Comparison of ENCODE assay signal across 9 cellular contexts in genomic region chr17:36089888-36090836, GRCh38. TPM values are rescaled to one million over a fixed set of nuclear protein-coding genes. Genes with fewer than 3 reads are reported as not detected.
DNase-seq lines count a peak whose midpoint lies in the region; ATAC-seq, FAIRE-seq and TF ChIP-seq lines count a peak whose summit lies in the region.
"Had no signal": no experiment of that assay in that cellular context is flagged by ENCODE, and none has a peak within 500 bp of the region (broad histone marks: within the 10 kb centered on the region; RNA-seq: fewer than 3 reads in every experiment).

Gene CCL3, minus strand, starts transcription at chr17:36090143. Its CDS starts 85 bp downstream, at chr17:36090058.

- peak; percentile 32 for DNase-seq in GM12892 (ENCODE audit: insufficient read length)
- peak; percentile 64 for DNase-seq in activated naive CD8-positive, alpha-beta T cell treated with anti-CD3 and anti-CD28 coated beads for 36 hours
- DNase-seq in stimulated activated CD4-positive, alpha-beta T cell treated with anti-CD3 and anti-CD28 coated beads, Interleukin-4, amount 100 ng/mL, for 48 hours (ENCODE audit: low read depth in 2 of 2), result peak; percentile 22 to 50
- DNase-seq in ecto neural progenitor cell (ENCODE audit: low spot score), result no peak
- DNase-seq in dermis blood vessel endothelial cell, result no peak
- DNase-seq in NCI-H1417 treated with DMSO at 0.1 percent for 48 hours (lab: John Stamatoyannopoulos, UW), result no peak

- H3K27me3 Mint-ChIP-seq in activated naive CD8-positive, alpha-beta T cell treated with anti-CD3 and anti-CD28 coated beads for 36 hours, result peaks cover 15% of the 10 kb centered on the region

- peak; percentile 74 for ATAC-seq in GM21423 (IDR thresholded peaks at IDR 0.05; ENCODE audit: unreplicated experiment)
- ATAC-seq in HG03558 (IDR thresholded peaks at IDR 0.05; ENCODE audit: extremely low read depth, unreplicated experiment), result peak; percentile 66

- no peak for FAIRE-seq in GM12892 (lab: Jason Lieb, UNC)
- FAIRE-seq: endothelial cell of umbilical vein had no signal

- peaks cover 11% of the 10 kb centered on the region for H3K36me3 Mint-ChIP-seq in activated naive CD8-positive, alpha-beta T cell treated with anti-CD3 and anti-CD28 coated beads for 36 hours

- peaks cover 3% of the 10 kb centered on the region for H3K9me3 Mint-ChIP-seq in activated naive CD8-positive, alpha-beta T cell treated with anti-CD3 and anti-CD28 coated beads for 36 hours

- peak within 1 kb of the TSS; percentile 92 for H3K27ac Mint-ChIP-seq in activated naive CD8-positive, alpha-beta T cell treated with anti-CD3 and anti-CD28 coated beads for 36 hours

- peak; percentile 98 for TF ChIP-seq POLR2A in GM12892 (IDR thresholded peaks at IDR 0.05; ENCODE audit: low read depth, low read length)

- H3K4me3 Mint-ChIP-seq in activated naive CD8-positive, alpha-beta T cell treated with anti-CD3 and anti-CD28 coated beads for 36 hours, result peak within 1 kb of the TSS; percentile 58

- peaks cover 65% of the 10 kb centered on the region for H3K4me1 Mint-ChIP-seq in activated naive CD8-positive, alpha-beta T cell treated with anti-CD3 and anti-CD28 coated beads for 36 hours

RNA-seq across cellular contexts. Expression of gene CCL3, which starts in this region (rescaled TPM):
- polyA plus RNA-seq in GM12892 (2012; ENCODE audit: missing spikeins), result 413 TPM
- total RNA-seq in activated naive CD8-positive, alpha-beta T cell treated with anti-CD3 and anti-CD28 coated beads for 36 hours, result 10 to 100 TPM; 51.5 to 52.7 TPM
- total RNA-seq in dermis blood vessel endothelial cell, result not detected in 2 replicates
- total RNA-seq: endothelial cell of umbilical vein had no signal
- polyA plus RNA-seq: endothelial cell of umbilical vein had no signal

Comparison
In these comparisons a context has a peak if more than half of its experiments do, and no peak if none do; other contexts are left out.
1. RNA of gene CCL3 (total RNA-seq): 51.5 to 52.7 TPM in activated naive CD8-positive, alpha-beta T cell treated with anti-CD3 and anti-CD28 coated beads for 36 hours; not detected in dermis blood vessel endothelial cell; every median in the first group is over 10 times any median in the second.
2. DNase-seq: peak in GM12892 (single experiment), activated naive CD8-positive, alpha-beta T cell treated with anti-CD3 and anti-CD28 coated beads for 36 hours (single experiment) and stimulated activated CD4-positive, alpha-beta T cell treated with anti-CD3 and anti-CD28 coated beads, Interleukin-4, amount 100 ng/mL, for 48 hours (2 of 2); none in ecto neural progenitor cell (single experiment), dermis blood vessel endothelial cell (single experiment) and NCI-H1417 treated with DMSO at 0.1 percent for 48 hours (single experiment).